ENCODE assay signal across 20 cellular contexts in the genomic region with DNA sequence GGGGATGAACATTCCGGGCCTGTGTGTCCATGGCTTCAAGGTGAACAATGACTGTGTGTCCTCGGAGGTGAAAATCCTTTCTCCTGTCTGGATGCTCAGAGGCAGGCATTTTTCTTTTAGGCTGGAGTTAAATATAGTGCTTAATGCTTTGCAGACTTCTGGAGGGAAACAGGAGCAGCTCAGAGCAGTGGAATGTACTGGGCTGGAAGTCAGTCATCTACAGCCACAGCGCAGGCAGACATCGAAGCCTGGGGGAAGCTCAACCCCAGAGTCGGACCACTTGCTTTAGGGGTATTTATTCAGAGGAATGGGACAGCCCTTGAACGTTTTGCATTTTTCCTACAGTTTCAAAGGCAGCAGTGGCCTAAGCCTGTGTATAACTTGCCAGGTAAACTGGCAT.
"Had no signal": no experiment of that assay in that cellular context is flagged by ENCODE, and none has a peak within 500 bp of the region (broad histone marks: within the 10 kb centered on the region; RNA-seq: fewer than 3 reads in every experiment).

No MANE protein-coding gene starts in this region.

- ATAC-seq: Panc1, PC-3 had no signal

- H3K9me2 ChIP-seq: SK-N-SH had no signal

- DNase-seq: KBM-7, MV-4-11, NCI-H1048, NCI-H1105, NCI-H1417, NCI-H1436 treated with DMSO at 0.1 percent for 48 hours, NCI-H1694 treated with DMSO at 0.1 percent for 48 hours, NCI-H1930, NCI-H2081, NCI-H2107, NCI-H2227 treated with DMSO at 0.1 percent for 48 hours, NCI-H524, NCI-H526 treated with DMSO at 0.1 percent for 48 hours, NCI-H748 treated with DMSO at 0.1 percent for 48 hours, PC-3, SHP77, SK-N-SH, SW 1271 had no signal

- H3K9me3 ChIP-seq: SK-N-SH had no signal

- H3K9ac ChIP-seq: SK-N-SH had no signal

- H3K4me2 ChIP-seq: SK-N-SH had no signal

- H3K27ac ChIP-seq: RWPE1 had no signal
